ENCODE assay signal across 22 cellular contexts in genomic region chr4:108443585-108443984, GRCh38.
"Had no signal": no experiment of that assay in that cellular context is flagged by ENCODE, and none has a peak within 500 bp of the region (broad histone marks: within the 10 kb centered on the region; RNA-seq: fewer than 3 reads in every experiment).

No MANE protein-coding gene starts in this region.

- DNase-seq: dorsolateral prefrontal cortex; effector CD4-positive, alpha-beta T cell; foreskin fibroblast; gastrocnemius medialis; head of caudate nucleus; left ventricle myocardium superior; lower lobe of right lung; naive thymus-derived CD8-positive, alpha-beta T cell; nephron progenitor cell; occipital lobe; ovary; posterior cingulate gyrus; psoas muscle; right cardiac atrium; sigmoid colon; spleen; stimulated activated naive CD4-positive, alpha-beta T cell; stimulated activated naive CD8-positive, alpha-beta T cell treated with anti-CD3 and anti-CD28 coated beads, Interleukin-15, amount 100 ng/mL, for 72 hours; transverse colon had no signal

- ATAC-seq: gastrocnemius medialis; left ventricle myocardium superior; lower lobe of right lung; naive thymus-derived CD8-positive, alpha-beta T cell; psoas muscle; right cardiac atrium; stimulated activated naive CD8-positive, alpha-beta T cell treated with anti-CD3 and anti-CD28 coated beads, Interleukin-15, amount 100 ng/mL, for 72 hours had no signal

- H3K9me3 Mint-ChIP-seq: stimulated activated naive CD8-positive, alpha-beta T cell treated with anti-CD3 and anti-CD28 coated beads, Interleukin-15, amount 100 ng/mL, for 72 hours had no signal

- H3K27ac ChIP-seq: dorsolateral prefrontal cortex, gastrocnemius medialis, lower lobe of right lung, ovary, psoas muscle, sigmoid colon, skin epidermis, spleen, suprapubic skin, transverse colon had no signal

- H3K9me3 ChIP-seq: gastrocnemius medialis, lower lobe of right lung, ovary, psoas muscle, sigmoid colon, suprapubic skin, transverse colon had no signal

- H3K4me1 ChIP-seq: gastrocnemius medialis, lower lobe of right lung, psoas muscle, sigmoid colon, spleen, suprapubic skin, transverse colon had no signal

- H3K27me3 Mint-ChIP-seq: naive thymus-derived CD8-positive, alpha-beta T cell; stimulated activated naive CD8-positive, alpha-beta T cell treated with anti-CD3 and anti-CD28 coated beads, Interleukin-15, amount 100 ng/mL, for 72 hours had no signal

- H3K36me3 ChIP-seq: gastrocnemius medialis, lower lobe of right lung, ovary, sigmoid colon, spleen, suprapubic skin, transverse colon had no signal

- H3K4me3 Mint-ChIP-seq: mesothelial cell of epicardium; naive thymus-derived CD8-positive, alpha-beta T cell; nephron progenitor cell; stimulated activated naive CD8-positive, alpha-beta T cell treated with anti-CD3 and anti-CD28 coated beads, Interleukin-15, amount 100 ng/mL, for 72 hours had no signal

- H3K27ac Mint-ChIP-seq: mesothelial cell of epicardium; stimulated activated naive CD8-positive, alpha-beta T cell treated with anti-CD3 and anti-CD28 coated beads, Interleukin-15, amount 100 ng/mL, for 72 hours had no signal

- H3K4me3 ChIP-seq: dorsolateral prefrontal cortex, gastrocnemius medialis, lower lobe of right lung, ovary, psoas muscle, sigmoid colon, skin epidermis, spleen, suprapubic skin, transverse colon had no signal

- H3K27me3 ChIP-seq: gastrocnemius medialis, ovary, sigmoid colon, spleen, suprapubic skin, transverse colon had no signal

- H3K36me3 Mint-ChIP-seq: mesothelial cell of epicardium; naive thymus-derived CD8-positive, alpha-beta T cell had no signal
